9 cellular contexts compared by ENCODE assay signal in genomic region chr18:48408111-48408726, GRCh38. TPM values are rescaled to one million over a fixed set of nuclear protein-coding genes. Genes with fewer than 3 reads are reported as not detected.
DNase-seq lines count a peak whose midpoint lies in the region; ATAC-seq and TF ChIP-seq lines count a peak whose summit lies in the region.
"Had no signal": no experiment of that assay in that cellular context is flagged by ENCODE, and none has a peak within 500 bp of the region (broad histone marks: within the 10 kb centered on the region; RNA-seq: fewer than 3 reads in every experiment).

No MANE protein-coding gene starts in this region.

- intact Hi-C loops in mucosa of descending colon (cut with DNase I, micrococcal nuclease), result no loop called here

- peaks cover 86% of the 10 kb centered on the region for H3K27me3 Mint-ChIP-seq in activated naive CD4-positive, alpha-beta T cell treated with anti-CD3 and anti-CD28 coated beads, Interleukin-2, amount 10 ng/mL, durations not matched to agents 7 days and 5 days
- H3K27me3 Mint-ChIP-seq in chondrocyte (ENCODE audit: low read depth) (peaks cover 34% of the 10 kb centered on the region), mesothelial cell of epicardium (ENCODE audit: low read depth) (peaks cover 72% of the 10 kb centered on the region)

- no peak overlapping the region for H3K27ac ChIP-seq in urinary bladder (ENCODE audit: low read depth)
- H3K27ac ChIP-seq: HL-60 had no signal

- WGBS in urinary bladder, result 6% methylated on average over 42 of the region's 42 CpGs

- H3K4me1 ChIP-seq in urinary bladder (ENCODE audit: insufficient read depth), result peaks cover 4% of the 10 kb centered on the region
- peaks cover 11% of the 10 kb centered on the region for H3K4me1 ChIP-seq in mucosa of descending colon (ENCODE audit: low read depth)

- peak overlapping the region; percentile 75 for H3K4me3 Mint-ChIP-seq in activated naive CD4-positive, alpha-beta T cell treated with anti-CD3 and anti-CD28 coated beads, Interleukin-2, amount 10 ng/mL, durations not matched to agents 7 days and 5 days
- H3K4me3 Mint-ChIP-seq in chondrocyte (ENCODE audit: unreplicated experiment), result peak overlapping the region; percentile 73
- peak overlapping the region; percentile 76 for H3K4me3 Mint-ChIP-seq in mesothelial cell of epicardium

- no peak overlapping the region for H3K27ac Mint-ChIP-seq in activated naive CD4-positive, alpha-beta T cell treated with anti-CD3 and anti-CD28 coated beads, Interleukin-2, amount 10 ng/mL, durations not matched to agents 7 days and 5 days
- H3K27ac Mint-ChIP-seq in activated naive CD4-positive, alpha-beta T cell treated with anti-CD3 and anti-CD28 coated beads, Interleukin-2, amount 50 U/mL, for 72 hours, result no peak overlapping the region
- H3K27ac Mint-ChIP-seq in chondrocyte (ENCODE audit: unreplicated experiment), result no peak overlapping the region
- no peak overlapping the region for H3K27ac Mint-ChIP-seq in mesothelial cell of epicardium

- no peaks in the 10 kb centered on the region for H3K36me3 Mint-ChIP-seq in activated naive CD4-positive, alpha-beta T cell treated with anti-CD3 and anti-CD28 coated beads, Interleukin-2, amount 10 ng/mL, durations not matched to agents 7 days and 5 days
- peaks cover 0 to 6% of the 10 kb centered on the region in 2 donors for H3K36me3 Mint-ChIP-seq in activated naive CD4-positive, alpha-beta T cell treated with anti-CD3 and anti-CD28 coated beads, Interleukin-2, amount 50 U/mL, for 72 hours
- H3K36me3 Mint-ChIP-seq in chondrocyte (ENCODE audit: low read depth) (no peaks in the 10 kb centered on the region), mesothelial cell of epicardium (no peaks in the 10 kb centered on the region)

- H3K36me3 ChIP-seq in urinary bladder (ENCODE audit: insufficient read depth) (no peaks in the 10 kb centered on the region), mucosa of descending colon (ENCODE audit: low read depth) (no peaks in the 10 kb centered on the region)

- H3K9me3 ChIP-seq in mucosa of descending colon, result no peaks in the 10 kb centered on the region

- ATAC-seq in activated naive CD4-positive, alpha-beta T cell treated with anti-CD3 and anti-CD28 coated beads, Interleukin-2, amount 50 U/mL, for 72 hours, result no peak
- no peak for ATAC-seq in mucosa of descending colon

- no peak for DNase-seq in activated naive CD4-positive, alpha-beta T cell treated with anti-CD3 and anti-CD28 coated beads, Interleukin-2, amount 10 ng/mL, durations not matched to agents 7 days and 5 days
- no peak for DNase-seq in activated naive CD4-positive, alpha-beta T cell treated with anti-CD3 and anti-CD28 coated beads, Interleukin-2, amount 50 U/mL, for 72 hours (ENCODE audit: low spot score in 2 of 2)
- DNase-seq in chondrocyte (ENCODE audit: low spot score) (no peak), mesothelial cell of epicardium (ENCODE audit: low spot score in 2 of 2, unreplicated experiment in 2 of 2) (peak in 1 of 2 experiments; percentile 46), EL (no peak), mucosa of descending colon (no peak), NCI-H2029 treated with DMSO at 0.1 percent for 48 hours (lab: John Stamatoyannopoulos, UW) (no peak)

- TF ChIP-seq CTCF in chondrocyte (IDR thresholded peaks at IDR 0.05) (no peak), mesothelial cell of epicardium (IDR thresholded peaks at IDR 0.05; ENCODE audit: unreplicated experiment) (no peak), mucosa of descending colon (IDR thresholded peaks at IDR 0.05) (no peak)

- H3K4me3 ChIP-seq in urinary bladder (ENCODE audit: low read depth, low read length) (peak overlapping the region; percentile 92), mucosa of descending colon (no peak overlapping the region)

- H3K9me3 Mint-ChIP-seq in activated naive CD4-positive, alpha-beta T cell treated with anti-CD3 and anti-CD28 coated beads, Interleukin-2, amount 10 ng/mL, durations not matched to agents 7 days and 5 days, result no peaks in the 10 kb centered on the region
- no peaks in the 10 kb centered on the region for H3K9me3 Mint-ChIP-seq in activated naive CD4-positive, alpha-beta T cell treated with anti-CD3 and anti-CD28 coated beads, Interleukin-2, amount 50 U/mL, for 72 hours
- H3K9me3 Mint-ChIP-seq in chondrocyte (ENCODE audit: low read depth) (peaks cover 2% of the 10 kb centered on the region), mesothelial cell of epicardium (no peaks in the 10 kb centered on the region)

- H3K4me1 Mint-ChIP-seq in activated naive CD4-positive, alpha-beta T cell treated with anti-CD3 and anti-CD28 coated beads, Interleukin-2, amount 10 ng/mL, durations not matched to agents 7 days and 5 days, result peaks cover 20% of the 10 kb centered on the region
- peaks cover 38% of the 10 kb centered on the region for H3K4me1 Mint-ChIP-seq in chondrocyte (ENCODE audit: low read depth)
- H3K4me1 Mint-ChIP-seq in mesothelial cell of epicardium, result peaks cover 15% of the 10 kb centered on the region

- CTCF ChIA-PET in activated naive CD4-positive, alpha-beta T cell treated with anti-CD3 and anti-CD28 coated beads, Interleukin-2, amount 10 ng/mL, durations not matched to agents 7 days and 5 days (lab: Charles Lee), result no interaction called here

RNA-seq across cellular contexts. Expression of gene ZBTB7C, which starts 1.0 kb away (rescaled TPM):
- total RNA-seq in activated naive CD4-positive, alpha-beta T cell treated with anti-CD3 and anti-CD28 coated beads, Interleukin-2, amount 50 U/mL, for 72 hours, result not detected
- 1.00 to 4.4 TPM (median 1.4 TPM) in 3 replicates for total RNA-seq in chondrocyte
- 7.0 to 9.1 TPM (median 7.4 TPM) in 3 replicates for total RNA-seq in mesothelial cell of epicardium
- 8.6 TPM for total RNA-seq in urinary bladder
- polyA plus RNA-seq in urinary bladder, result 4.6 TPM
- total RNA-seq in mucosa of descending colon, result 10 to 100 TPM; 20.8 to 56.6 (median 38.2) TPM
